Comparison of ENCODE assay signal across 9 cellular contexts in genomic region chr13:22926176-22927007, GRCh38.
DNase-seq lines count a peak whose midpoint lies in the region; ATAC-seq and TF ChIP-seq lines count a peak whose summit lies in the region.
"Had no signal": no experiment of that assay in that cellular context is flagged by ENCODE, and none has a peak within 500 bp of the region (broad histone marks: within the 10 kb centered on the region; RNA-seq: fewer than 3 reads in every experiment).

No MANE protein-coding gene starts in this region.

- peak overlapping the region; percentile 58 for H3K9ac ChIP-seq in ES-I3 (ENCODE audit: low read depth, low read length)

- intact Hi-C loops in heart right ventricle (cut with DNase I) (no loop called here), posterior vena cava (cut with DNase I) (no loop called here)

- peaks cover 0 to 13% (median 5%) of the 10 kb centered on the region in 7 donors for H3K27me3 ChIP-seq in heart right ventricle

- H3K9me3 ChIP-seq in ES-I3 (ENCODE audit: control insufficient read depth, insufficient read depth, low read length) (no peaks in the 10 kb centered on the region), heart right ventricle (no peaks in the 10 kb centered on the region)

- DNase-seq in NCI-H226: peak; percentile 29
- peak; percentile 69 to 85 for DNase-seq in heart right ventricle
- DNase-seq in posterior vena cava (ENCODE audit: low spot score): peak; percentile 94
- DNase-seq in NCI-H187 treated with DMSO at 0.1 percent for 48 hours (lab: John Stamatoyannopoulos, UW): no peak

- ATAC-seq in heart right ventricle (peak; percentile 88 to 97 (median 92)), GM21786 (IDR thresholded peaks at IDR 0.05; ENCODE audit: unreplicated experiment) (no peak), GM21526 (IDR thresholded peaks at IDR 0.05; ENCODE audit: low FRiP score, unreplicated experiment) (no peak), GM19035 (IDR thresholded peaks at IDR 0.05; ENCODE audit: unreplicated experiment) (no peak)
- ATAC-seq: HCT116 had no signal

- peak overlapping the region in 9 of 10 donors; percentile 26 to 54 (median 48) for H3K4me3 ChIP-seq in heart right ventricle

- H3K27ac ChIP-seq in heart right ventricle: peak overlapping the region in 3 of 10 donors; percentile 21 to 42 (median 22)

- WGBS in heart right ventricle, 2 donors: 8 to 9% methylated on average over 57 to 70 of the region's 70 CpGs

- H3K4me1 ChIP-seq in ES-I3 (ENCODE audit: insufficient read depth, low read length) (no peaks in the 10 kb centered on the region; the same call in 1 of the 2 replicates), heart right ventricle (peaks cover 0 to 6% (median 0%) of the 10 kb centered on the region in 9 donors)

- H3K36me3 ChIP-seq in ES-I3 (ENCODE audit: insufficient read depth, low read length) (no peaks in the 10 kb centered on the region), heart right ventricle (no peaks in the 10 kb centered on the region)

- peak in 1 of 9 donors; percentile 8 for TF ChIP-seq CTCF in heart right ventricle (IDR thresholded peaks at IDR 0.05)

Comparison
In these comparisons a context has a peak if more than half of its experiments do, and no peak if none do; other contexts are left out.
1. ATAC-seq: peak in heart right ventricle (8 of 8); none in GM21786 (single experiment), GM21526 (single experiment) and GM19035 (single experiment).